ENCODE assay signal across 8 cellular contexts in the genomic region with DNA sequence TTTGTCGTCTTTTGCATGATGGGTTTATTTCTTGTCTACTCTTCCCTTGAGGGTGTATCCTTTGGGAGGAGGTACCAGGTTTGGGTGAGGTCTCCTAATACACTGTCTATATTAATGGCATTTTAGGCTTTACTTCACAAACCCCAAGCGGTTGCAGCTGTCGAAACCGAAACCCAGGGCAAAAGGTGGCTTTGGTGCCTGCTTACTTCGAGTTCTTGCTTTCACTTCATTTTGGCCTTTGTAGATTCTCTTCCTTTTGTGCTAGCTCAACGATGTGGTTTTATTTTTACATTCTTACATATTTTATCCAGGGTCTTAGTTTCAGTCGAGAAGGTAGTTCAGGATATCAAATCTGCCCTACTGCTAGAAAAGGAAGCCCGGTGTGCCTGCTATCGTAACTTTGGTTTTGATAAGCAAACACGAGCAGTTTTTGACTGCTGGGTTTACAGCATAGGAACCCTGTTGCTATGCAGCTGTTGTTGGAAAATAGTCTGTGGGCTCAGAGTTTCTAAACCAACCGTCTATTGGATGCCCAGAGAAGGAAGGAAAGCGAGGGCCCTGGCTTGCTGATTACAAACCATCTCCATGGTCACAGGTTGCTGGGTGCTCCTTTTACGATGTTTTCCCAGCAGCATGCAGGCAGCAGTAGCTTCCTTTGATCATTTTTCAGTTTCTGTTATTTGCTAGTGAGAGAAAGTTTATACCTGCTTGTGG. TPM values are rescaled to one million over a fixed set of nuclear protein-coding genes. Genes with fewer than 3 reads are reported as not detected.
DNase-seq lines count a peak whose midpoint lies in the region; ATAC-seq lines count a peak whose summit lies in the region.

No MANE protein-coding gene starts in this region.

- peak; percentile 88 for ATAC-seq in GM19351 (IDR thresholded peaks at IDR 0.05; ENCODE audit: unreplicated experiment)
- ATAC-seq in HG03439 (IDR thresholded peaks at IDR 0.05; ENCODE audit: unreplicated experiment) = peak; percentile 83
- peak; percentile 83 to 86 for ATAC-seq in right cardiac atrium

- no peaks in the 10 kb centered on the region for H3K27me3 ChIP-seq in right cardiac atrium (ENCODE audit: control insufficient read depth, insufficient read depth)

- H3K9me3 ChIP-seq in right cardiac atrium (ENCODE audit: control insufficient read depth, low read length) = no peaks in the 10 kb centered on the region

- DNase-seq in AML-193 (lab: John Stamatoyannopoulos, UW) (peak; percentile 95), RPMI7951 (ENCODE audit: low read depth) (peak; percentile 73), right cardiac atrium (peak in 2 of 3 donors; percentile 36 to 63), NCI-H187 treated with DMSO at 0.1 percent for 48 hours (lab: John Stamatoyannopoulos, UW) (no peak)
- DNase-seq in activated naive CD4-positive, alpha-beta T cell treated with Interleukin-2 at 50 U/mL for 16 hours = peak; percentile 65
- peak; percentile 57 to 58 for DNase-seq in stimulated activated CD4-positive, alpha-beta T cell treated with anti-CD3 and anti-CD28 coated beads, Interleukin-2, amount 100 ng/mL, for 24 hours

- no peaks in the 10 kb centered on the region for H3K4me1 ChIP-seq in right cardiac atrium (ENCODE audit: control insufficient read depth, insufficient read depth, low read length)

- WGBS in right cardiac atrium = 37% methylated on average over 13 of the region's 13 CpGs

- intact Hi-C loops in right cardiac atrium (cut with DNase I) = no loop called here

- peak overlapping the region; percentile 33 for H3K4me3 ChIP-seq in right cardiac atrium (ENCODE audit: low read length)

- H3K27ac ChIP-seq in right cardiac atrium (ENCODE audit: low read length) = no peak overlapping the region

RNA-seq across cellular contexts. Expression of gene TSPAN2, which starts 9.8 kb away (rescaled TPM):
- total RNA-seq in RPMI7951 (2014; rRNA removed; shearing (Covaris generic)) = 0.49 and 1.4 TPM in 2 replicates
- total RNA-seq in right cardiac atrium = 10 to 100 TPM in 3 of 4 donors, 1 to 10 TPM in 1; 9.5 to 17.4 (median 13.9) TPM
- polyA plus RNA-seq in right cardiac atrium = 6.5 TPM
